In the genomic region with DNA sequence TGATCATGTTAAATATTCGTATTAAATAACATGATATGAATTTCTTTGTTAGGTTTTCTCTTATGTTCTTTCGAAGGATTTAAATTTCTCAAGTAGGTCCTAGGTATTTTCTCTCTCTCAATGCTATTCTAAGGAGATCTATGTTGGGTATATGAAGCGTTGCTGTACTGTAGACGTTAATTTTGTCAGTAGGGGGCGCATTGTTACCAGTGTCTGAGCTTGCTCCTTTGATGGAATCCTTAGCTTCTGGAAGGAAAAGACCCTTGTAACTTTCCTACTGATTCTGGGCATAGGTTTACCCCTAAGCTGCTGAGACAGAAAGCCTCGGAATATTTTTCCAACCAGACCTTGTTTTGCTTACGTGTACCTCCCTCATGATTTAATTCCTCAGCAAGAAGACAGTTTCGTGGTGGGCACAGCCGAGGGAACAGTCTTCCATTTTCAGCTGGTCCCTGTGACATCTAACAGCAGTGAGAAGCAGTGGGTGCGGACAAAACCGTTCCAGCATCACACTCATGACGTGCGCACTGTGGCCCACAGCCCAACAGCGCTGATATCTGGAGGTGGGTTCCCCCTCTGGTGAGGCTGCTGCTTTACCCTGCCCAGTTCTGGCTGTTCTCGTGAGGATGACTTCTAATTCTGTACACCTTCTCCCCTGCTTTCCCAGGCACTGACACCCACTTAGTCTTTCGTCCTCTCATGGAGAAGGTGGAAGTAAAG, we compare ENCODE assay signal across 8 cellular contexts. TPM values are rescaled to one million over a fixed set of nuclear protein-coding genes. Genes with fewer than 3 reads are reported as not detected.
DNase-seq lines count a peak whose midpoint lies in the region; ATAC-seq and TF ChIP-seq lines count a peak whose summit lies in the region.

No MANE protein-coding gene starts in this region.

- H3K9me3 Mint-ChIP-seq in MCF 10A (ENCODE audit: unreplicated experiment) = no peaks in the 10 kb centered on the region

- ATAC-seq in HG03196 (IDR thresholded peaks at IDR 0.05; ENCODE audit: unreplicated experiment) = no peak

- CTCF ChIA-PET in MCF 10A (lab: Yijun Ruan, JAX) = interaction anchor here (0.5 to 4.4 kb wide), 28 partner anchors 9 to 619 kb away, joined by 3 to 54 read pairs (median 4); a partner anchor contains a TSS

- peaks cover 88% of the 10 kb centered on the region for H3K36me3 Mint-ChIP-seq in MCF 10A (ENCODE audit: insufficient read depth, unreplicated experiment)

- TF ChIP-seq CTCF in MCF 10A (IDR thresholded peaks at IDR 0.05; ENCODE audit: unreplicated experiment) = peak; percentile 77

- in situ Hi-C loops in SK-MEL-5 (cut with HindIII; ENCODE audit: low pct_unique_long_range_greater_than_20kb, low sequenced_read_pairs) = no loop called here

- no peak overlapping the region for H3K27ac Mint-ChIP-seq in MCF 10A (ENCODE audit: low read depth, unreplicated experiment)

- BruUV-seq in MCF 10A (replicated peaks; lab: Mats Ljungman, UMichigan) = no TSS peak

- POLR2A ChIA-PET in MCF 10A (lab: Yijun Ruan, JAX) = interaction anchor here (1.0 to 2.2 kb wide), 7 partner anchors 17 to 162 kb away, joined by 4 to 7 read pairs (median 5); a partner anchor contains a TSS

- H3K4me3 Mint-ChIP-seq in MCF 10A (ENCODE audit: unreplicated experiment) = no peak overlapping the region

- H3K27me3 Mint-ChIP-seq in MCF 10A (ENCODE audit: insufficient read depth, unreplicated experiment) = no peaks in the 10 kb centered on the region

- no peaks in the 10 kb centered on the region for H3K4me1 Mint-ChIP-seq in MCF 10A (ENCODE audit: insufficient read depth, unreplicated experiment)

- DNase-seq in NCI-H2196 (lab: John Stamatoyannopoulos, UW; ENCODE audit: unreplicated experiment) (peak; percentile 53), NCI-H2196 treated with DMSO at 0.1 percent for 48 hours (lab: John Stamatoyannopoulos, UW; ENCODE audit: unreplicated experiment) (no peak), M059J (ENCODE audit: low read depth) (peak; percentile 75), SK-MEL-5 (ENCODE audit: low read depth, low spot score) (peak; percentile 80), MCF 10A (ENCODE audit: unreplicated experiment) (peak; percentile 82), iPS-NIHi11 (ENCODE audit: low spot score) (peak; percentile 73)
- DNase-seq in stimulated activated CD4-positive, alpha-beta T cell treated with anti-CD3 and anti-CD28 coated beads, Interleukin-15, amount 100 ng/mL, for 24 hours = peak; percentile 45

- intact Hi-C loops in MCF 10A (cut with micrococcal nuclease) = loop anchor here (1.0 kb wide), 3 partner anchors 37 to 161 kb away; a partner anchor contains a TSS

RNA-seq across cellular contexts. Expression of a gene that starts 17.9 kb away (rescaled TPM):
- 32.0 and 37.4 TPM in 2 replicates for total RNA-seq in M059J (2014; rRNA removed; shearing (Covaris generic))
- 24.7 and 26.6 TPM in 2 replicates for total RNA-seq in SK-MEL-5 (2014; rRNA removed; shearing (Covaris generic))
- polyA plus RNA-seq in SK-MEL-5 (2015; cell fraction: cytosol; rRNA removed) = 54.4 and 56.5 TPM in 2 replicates
- 72.5 and 91.4 TPM in 2 replicates for polyA plus RNA-seq in SK-MEL-5 (2015; cell fraction: nucleus; rRNA removed)
- 77.1 and 97.1 TPM in 2 replicates for total RNA-seq in MCF 10A (2022)

RNA-seq across cellular contexts. Expression of a gene that starts 17.9 kb away (rescaled TPM):
- 82.1 and 84.6 TPM in 2 replicates for total RNA-seq in M059J (2014; rRNA removed; shearing (Covaris generic))
- 70.5 and 80.5 TPM in 2 replicates for total RNA-seq in SK-MEL-5 (2014; rRNA removed; shearing (Covaris generic))
- polyA plus RNA-seq in SK-MEL-5 (2015; cell fraction: cytosol; rRNA removed) = 151 and 172 TPM in 2 replicates
- polyA plus RNA-seq in SK-MEL-5 (2015; cell fraction: nucleus; rRNA removed) = 80.6 and 103 TPM in 2 replicates
- 107 and 113 TPM in 2 replicates for total RNA-seq in MCF 10A (2022)

RNA-seq across cellular contexts. Expression of a gene that starts 36.7 kb away (rescaled TPM):
- 20.9 and 48.2 TPM in 2 replicates for total RNA-seq in M059J (2014; rRNA removed; shearing (Covaris generic))
- total RNA-seq in SK-MEL-5 (2014; rRNA removed; shearing (Covaris generic)) = 9.1 and 9.7 TPM in 2 replicates
- polyA plus RNA-seq in SK-MEL-5 (2015; cell fraction: cytosol; rRNA removed) = 8.7 and 17.8 TPM in 2 replicates
- polyA plus RNA-seq in SK-MEL-5 (2015; cell fraction: nucleus; rRNA removed) = 21.6 and 23.7 TPM in 2 replicates
- 20.2 and 20.6 TPM in 2 replicates for total RNA-seq in MCF 10A (2022)

RNA-seq across cellular contexts. Expression of a gene that starts 44.9 kb away (rescaled TPM):
- total RNA-seq in M059J (2014; rRNA removed; shearing (Covaris generic)) = 0.20 and 1.3 TPM in 2 replicates
- 0.05 and 0.32 TPM in 2 replicates for total RNA-seq in SK-MEL-5 (2014; rRNA removed; shearing (Covaris generic))
- polyA plus RNA-seq in SK-MEL-5 (2015; cell fraction: cytosol; rRNA removed) = 0.38 and 0.63 TPM in 2 replicates
- polyA plus RNA-seq in SK-MEL-5 (2015; cell fraction: nucleus; rRNA removed) = 3.2 and 5.7 TPM in 2 replicates
- total RNA-seq in MCF 10A (2022) = 0.72 and 2.8 TPM in 2 replicates
